In genomic region chr2:88627055-88627855, GRCh38 we compare ENCODE assay signal across 8 cellular contexts. TPM values are rescaled to one million over a fixed set of nuclear protein-coding genes. Genes with fewer than 3 reads are reported as not detected.
DNase-seq lines count a peak whose midpoint lies in the region; ATAC-seq and TF ChIP-seq lines count a peak whose summit lies in the region.

EIF2AK3 (minus strand) TSS chr2:88627464; CDS start chr2:88627274, 190 bp downstream.

- POLR2A ChIA-PET in Panc1 (lab: Charles Lee) = no interaction called here

- H3K27me3 ChIP-seq in Panc1 (ENCODE audit: control insufficient read depth, insufficient read depth, low read length) = no peaks in the 10 kb centered on the region
- no peaks in the 10 kb centered on the region for H3K27me3 ChIP-seq in esophagus (ENCODE audit: control insufficient read depth in 1 of 2, insufficient read depth in 2 of 2, low read length in 2 of 2)
- H3K27me3 ChIP-seq in mucosa of stomach (ENCODE audit: control insufficient read depth, insufficient read depth, low read length) = no peaks in the 10 kb centered on the region

- H3K36me3 ChIP-seq in Panc1 (ENCODE audit: control insufficient read depth, insufficient read depth, low read length) = peaks cover 3% of the 10 kb centered on the region; the same call in 1 of the 2 replicates
- no peaks in the 10 kb centered on the region for H3K36me3 ChIP-seq in esophagus (ENCODE audit: control insufficient read depth in 2 of 2, insufficient read depth in 2 of 2, low read length in 1 of 2)
- H3K36me3 ChIP-seq in mucosa of stomach (ENCODE audit: control insufficient read depth, insufficient read depth, low read length) = no peaks in the 10 kb centered on the region

- peak within 1 kb of the TSS; percentile 86 to 94 for H3K4me3 ChIP-seq in Panc1 (ENCODE audit: low read depth in 2 of 2, low read length in 2 of 2)
- peak within 1 kb of the TSS; percentile 84 to 100 for H3K4me3 ChIP-seq in esophagus (ENCODE audit: low read depth in 1 of 2, low read length in 2 of 2)
- H3K4me3 ChIP-seq in mucosa of stomach (ENCODE audit: low read length) = peak within 1 kb of the TSS; percentile 78

- BruUV-seq in Panc1 (replicated peaks; lab: Mats Ljungman, UMichigan) = no TSS peak

- H3K36me3 Mint-ChIP-seq in activated T-cell treated with anti-CD3 and anti-CD28 coated beads, Interleukin-2, amount 50 U/mL, for 4 hours (ENCODE audit: insufficient read depth) = no peaks in the 10 kb centered on the region

- no peaks in the 10 kb centered on the region for H3K27me3 Mint-ChIP-seq in activated T-cell treated with anti-CD3 and anti-CD28 coated beads, Interleukin-2, amount 50 U/mL, for 4 hours (ENCODE audit: low read depth)

- H3K4me1 ChIP-seq in Panc1 (ENCODE audit: control insufficient read depth, insufficient read depth, low read length) (peaks cover 21% of the 10 kb centered on the region), esophagus (ENCODE audit: control insufficient read depth in 2 of 2, insufficient read depth in 2 of 2, low read length in 1 of 2) (peaks cover 0 to 6% of the 10 kb centered on the region in 2 donors), mucosa of stomach (ENCODE audit: control insufficient read depth, insufficient read depth, low read length) (peaks cover 20% of the 10 kb centered on the region)

- peak within 1 kb of the TSS; percentile 91 for H3K9ac ChIP-seq in mucosa of stomach (ENCODE audit: low read length)

- peak; percentile 87 for ATAC-seq in GM21723 (IDR thresholded peaks at IDR 0.05; ENCODE audit: unreplicated experiment)
- peak; percentile 94 for ATAC-seq in Panc1
- ATAC-seq in activated T-cell treated with anti-CD3 and anti-CD28 coated beads, Interleukin-2, amount 50 U/mL, for 4 hours = peak; percentile 86 to 88

- peak within 1 kb of the TSS; percentile 97 for H3K27ac ChIP-seq in Panc1 (ENCODE audit: low read length)
- H3K27ac ChIP-seq in esophagus (ENCODE audit: low read depth in 2 of 2, low read length in 1 of 2) = peak within 1 kb of the TSS; percentile 98 to 100

- intact Hi-C loops in Panc1 (cut with micrococcal nuclease; ENCODE audit: unreplicated experiment) = no loop called here

- in situ Hi-C loops in Panc1 (cut with HindIII; ENCODE audit: low pct_unique_long_range_greater_than_20kb, low sequenced_read_pairs) = no loop called here

- peak within 1 kb of the TSS; percentile 92 for H3K4me3 Mint-ChIP-seq in activated T-cell treated with anti-CD3 and anti-CD28 coated beads, Interleukin-2, amount 50 U/mL, for 4 hours

- TF ChIP-seq CTCF in Panc1 (IDR thresholded peaks at IDR 0.05) = no peak

- peaks cover 11% of the 10 kb centered on the region for H3K4me1 Mint-ChIP-seq in activated T-cell treated with anti-CD3 and anti-CD28 coated beads, Interleukin-2, amount 50 U/mL, for 4 hours (ENCODE audit: low read depth)

- H3K9me3 ChIP-seq in Panc1 (ENCODE audit: control insufficient read depth, insufficient read depth, low read depth, low read length) = no peaks in the 10 kb centered on the region
- no peaks in the 10 kb centered on the region for H3K9me3 ChIP-seq in esophagus (ENCODE audit: control insufficient read depth in 2 of 2, insufficient read depth in 1 of 2, low read depth in 1 of 2, low read length in 1 of 2)
- no peaks in the 10 kb centered on the region for H3K9me3 ChIP-seq in mucosa of stomach (ENCODE audit: control insufficient read depth, low read length)

- DNase-seq in DMS53 (lab: John Stamatoyannopoulos, UW) = peak; percentile 100
- peak; percentile 98 for DNase-seq in KG1 (lab: John Stamatoyannopoulos, UW)
- DNase-seq in Panc1 (ENCODE audit: low read depth, low spot score) = peak; percentile 100
- peak; percentile 88 for DNase-seq in activated T-cell treated with anti-CD3 and anti-CD28 coated beads, Interleukin-2, amount 50 U/mL, for 4 hours
- DNase-seq in stimulated activated CD8-positive, alpha-beta memory T cell treated with anti-CD3 and anti-CD28 coated beads, Interleukin-7, amount 100 ng/mL, for 1 hour (ENCODE audit: low read depth in 2 of 2) = peak; percentile 87 to 88

- H3K9me3 Mint-ChIP-seq in activated T-cell treated with anti-CD3 and anti-CD28 coated beads, Interleukin-2, amount 50 U/mL, for 4 hours = no peaks in the 10 kb centered on the region

- CTCF ChIA-PET in Panc1 (lab: Charles Lee) = no interaction called here

- 0% methylated on average over 71 to 75 of the region's 75 CpGs for WGBS in esophagus, 2 donors

RNA-seq across cellular contexts. Expression of gene EIF2AK3, which starts in this region (rescaled TPM):
- total RNA-seq in Panc1 (2021; ENCODE audit: unreplicated experiment) = 11.3 TPM
- 8.7 TPM for polyA plus RNA-seq in Panc1 (2012; ENCODE audit: insufficient read length)
- 10 to 100 TPM in 2 of 3 donors, 1 to 10 TPM in 1; 8.8 to 14.4 (median 14.3) TPM for total RNA-seq in activated T-cell treated with anti-CD3 and anti-CD28 coated beads, Interleukin-2, amount 50 U/mL, for 4 hours
- polyA plus RNA-seq in esophagus = 1 to 10 TPM; 2.5 to 5.7 TPM

Comparison
In these comparisons a context has a peak if more than half of its experiments do, and no peak if none do; other contexts are left out.
1. Peak in every context shown above with its lines: DNase-seq, ATAC-seq, H3K4me3 ChIP-seq and H3K27ac ChIP-seq.